In genomic region chrX:39008554-39008953, GRCh38 we compare ENCODE assay signal across 19 cellular contexts.
A peak's percentile ranks its signal among the peaks of the same experiment; 100 is the strongest.
DNase-seq lines count a peak whose midpoint lies in the region; ATAC-seq lines count a peak whose summit lies in the region.
"Had no signal": no experiment of that assay in that cellular context is flagged by ENCODE, and none has a peak within 500 bp of the region (broad histone marks: within the 10 kb centered on the region; RNA-seq: fewer than 3 reads in every experiment).

No MANE protein-coding gene starts in this region.

- H3K4me3 ChIP-seq in naive thymus-derived CD4-positive, alpha-beta T cell (ENCODE audit: low read length) = no peak overlapping the region
- H3K4me3 ChIP-seq: SJCRH30 had no signal

- intact Hi-C loops in naive thymus-derived CD4-positive, alpha-beta T cell (cut with micrococcal nuclease) = no loop called here
- intact Hi-C loops in cardiac septum (cut with DNase I) = loop anchor here (10.0 kb wide), 1 partner anchor 56 kb away; no protein-coding TSS in a partner anchor
- intact Hi-C loops in activated naive CD4-positive, alpha-beta T cell treated with anti-CD3 and anti-CD28 coated beads for 36 hours (cut with micrococcal nuclease) = no loop called here

- POLR2A ChIA-PET in naive thymus-derived CD4-positive, alpha-beta T cell (lab: Charles Lee) = no interaction called here

- H3K4me1 ChIP-seq in naive thymus-derived CD4-positive, alpha-beta T cell (ENCODE audit: control insufficient read depth in 2 of 2, insufficient read depth in 2 of 2, low read length in 2 of 2) = no peaks in the 10 kb centered on the region

- H3K27ac ChIP-seq in naive thymus-derived CD4-positive, alpha-beta T cell (ENCODE audit: low read depth, low read length) = no peak overlapping the region
- H3K27ac ChIP-seq: SJCRH30 had no signal

- peak; percentile 27 for DNase-seq in KBM-7
- peak; percentile 72 to 86 for DNase-seq in NOMO-1 (lab: John Stamatoyannopoulos, UW; ENCODE audit: unreplicated experiment in 2 of 2)
- peak; percentile 60 for DNase-seq in SKM-1 treated with dmso at 0.1 percent for 144 hours (lab: John Stamatoyannopoulos, UW; ENCODE audit: unreplicated experiment)
- DNase-seq in naive thymus-derived CD4-positive, alpha-beta T cell = no peak
- no peak for DNase-seq in cardiac septum (ENCODE audit: low spot score)
- DNase-seq in activated naive CD4-positive, alpha-beta T cell treated with anti-CD3 and anti-CD28 coated beads for 36 hours = no peak
- DNase-seq: ACHN; CD4-positive, alpha-beta memory T cell; DMS79 treated with DMSO at 0.1 percent for 48 hours; HCEC 1CT; KG1; NCI-H1105 treated with DMSO at 0.1 percent for 48 hours; NCI-H1694 treated with DMSO at 0.1 percent for 48 hours; NCI-H2107; NCI-H2227 treated with DMSO at 0.1 percent for 48 hours; NCI-H524; RPMI8226; SJCRH30 had no signal

- CTCF ChIA-PET in naive thymus-derived CD4-positive, alpha-beta T cell (lab: Charles Lee) = no interaction called here
- CTCF ChIA-PET in activated naive CD4-positive, alpha-beta T cell treated with anti-CD3 and anti-CD28 coated beads for 36 hours (lab: Charles Lee) = no interaction called here

- in situ Hi-C loops in KBM-7 (cut with MboI; ENCODE audit: low pct_unique_long_range_greater_than_20kb, low sequenced_read_pairs) = no loop called here

- H3K27me3 ChIP-seq in naive thymus-derived CD4-positive, alpha-beta T cell (ENCODE audit: control insufficient read depth in 2 of 2, insufficient read depth in 2 of 2, low read length in 2 of 2) = no peaks in the 10 kb centered on the region
- H3K27me3 ChIP-seq: SJCRH30 had no signal

- H3K4me3 Mint-ChIP-seq in naive thymus-derived CD4-positive, alpha-beta T cell = no peak overlapping the region
- H3K4me3 Mint-ChIP-seq in activated naive CD4-positive, alpha-beta T cell treated with anti-CD3 and anti-CD28 coated beads for 36 hours = no peak overlapping the region
- H3K4me3 Mint-ChIP-seq: CD4-positive, alpha-beta memory T cell had no signal

- no peaks in the 10 kb centered on the region for H3K36me3 ChIP-seq in naive thymus-derived CD4-positive, alpha-beta T cell (ENCODE audit: control insufficient read depth in 2 of 3, insufficient read depth in 3 of 3, low read length in 3 of 3)
- H3K36me3 ChIP-seq: SJCRH30 had no signal

- H3K36me3 Mint-ChIP-seq in naive thymus-derived CD4-positive, alpha-beta T cell = no peaks in the 10 kb centered on the region
- no peaks in the 10 kb centered on the region for H3K36me3 Mint-ChIP-seq in activated naive CD4-positive, alpha-beta T cell treated with anti-CD3 and anti-CD28 coated beads for 36 hours (ENCODE audit: low read depth)
- H3K36me3 Mint-ChIP-seq: CD4-positive, alpha-beta memory T cell had no signal

- H3K27ac Mint-ChIP-seq in naive thymus-derived CD4-positive, alpha-beta T cell = no peak overlapping the region
- no peak overlapping the region for H3K27ac Mint-ChIP-seq in activated naive CD4-positive, alpha-beta T cell treated with anti-CD3 and anti-CD28 coated beads for 36 hours
- H3K27ac Mint-ChIP-seq: CD4-positive, alpha-beta memory T cell had no signal

- peaks cover 0 to 2% (median 0%) of the 10 kb centered on the region in 7 donors for H3K4me1 Mint-ChIP-seq in naive thymus-derived CD4-positive, alpha-beta T cell
- no peaks in the 10 kb centered on the region for H3K4me1 Mint-ChIP-seq in activated naive CD4-positive, alpha-beta T cell treated with anti-CD3 and anti-CD28 coated beads for 36 hours (ENCODE audit: low read depth)
- H3K4me1 Mint-ChIP-seq: CD4-positive, alpha-beta memory T cell had no signal

- H3K9me3 Mint-ChIP-seq in naive thymus-derived CD4-positive, alpha-beta T cell = peaks cover 0 to under 1% (median 0%) of the 10 kb centered on the region in 11 donors
- H3K9me3 Mint-ChIP-seq in activated naive CD4-positive, alpha-beta T cell treated with anti-CD3 and anti-CD28 coated beads for 36 hours = no peaks in the 10 kb centered on the region

- ATAC-seq in naive thymus-derived CD4-positive, alpha-beta T cell = peak; percentile 73
- no peak for ATAC-seq in HG02981 (IDR thresholded peaks at IDR 0.05; ENCODE audit: unreplicated experiment)

- no peaks in the 10 kb centered on the region for H3K9me3 ChIP-seq in naive thymus-derived CD4-positive, alpha-beta T cell (ENCODE audit: control insufficient read depth in 2 of 3, low read length in 3 of 3)
- H3K9me3 ChIP-seq: SJCRH30 had no signal

- peaks cover 0 to 4% (median 0%) of the 10 kb centered on the region in 5 donors for H3K27me3 Mint-ChIP-seq in naive thymus-derived CD4-positive, alpha-beta T cell
- no peaks in the 10 kb centered on the region for H3K27me3 Mint-ChIP-seq in activated naive CD4-positive, alpha-beta T cell treated with anti-CD3 and anti-CD28 coated beads for 36 hours (ENCODE audit: low read depth)
- H3K27me3 Mint-ChIP-seq: CD4-positive, alpha-beta memory T cell had no signal

Comparison
In these comparisons a context has a peak if more than half of its experiments do, and no peak if none do; other contexts are left out.
1. DNase-seq: peak in KBM-7 (single experiment), NOMO-1 (2 of 2) and SKM-1 treated with dmso at 0.1 percent for 144 hours (single experiment); none in naive thymus-derived CD4-positive, alpha-beta T cell (0 of 9), cardiac septum (single experiment) and activated naive CD4-positive, alpha-beta T cell treated with anti-CD3 and anti-CD28 coated beads for 36 hours (single experiment).